15 cellular contexts compared by ENCODE assay signal in genomic region chr17:15912416-15912955, GRCh38.
"Had no signal": no experiment of that assay in that cellular context is flagged by ENCODE, and none has a peak within 500 bp of the region (broad histone marks: within the 10 kb centered on the region; RNA-seq: fewer than 3 reads in every experiment).

No MANE protein-coding gene starts in this region.

- H3K36me3 ChIP-seq: esophagus muscularis mucosa, gastrocnemius medialis, heart right ventricle, sigmoid colon had no signal

- FAIRE-seq: islet of Langerhans had no signal

- ATAC-seq: gastrocnemius medialis; heart right ventricle; left lobe of liver; natural killer cell treated with Interleukin-12 subunit alpha and Interleukin-12 subunit beta and Interleukin-15 and Interleukin-18, amount 100 ng/mL, for 72 hours had no signal

- H3K4me1 ChIP-seq: gastrocnemius medialis had no signal

- H3K4me3 ChIP-seq: esophagus muscularis mucosa, gastrocnemius medialis, heart right ventricle, sigmoid colon, skin epidermis had no signal

- DNase-seq: effector memory CD4-positive, alpha-beta T cell; gastrocnemius medialis; heart right ventricle; hypothalamus; mammary epithelial cell; sigmoid colon; stimulated activated CD4-positive, alpha-beta T cell treated with anti-CD3 and anti-CD28 coated beads, Interleukin-12 subunit alpha, Interleukin-12 subunit beta, amount 100 ng/mL, for 4 hours; stimulated activated naive CD4-positive, alpha-beta T cell; trophoblast cell had no signal

- H3K9me3 ChIP-seq: gastrocnemius medialis, sigmoid colon had no signal

- H3K27ac ChIP-seq: epithelial cell of prostate, esophagus muscularis mucosa, gastrocnemius medialis, sigmoid colon, skin epidermis had no signal
